Comparison of ENCODE assay signal across 27 cellular contexts in the genomic region with DNA sequence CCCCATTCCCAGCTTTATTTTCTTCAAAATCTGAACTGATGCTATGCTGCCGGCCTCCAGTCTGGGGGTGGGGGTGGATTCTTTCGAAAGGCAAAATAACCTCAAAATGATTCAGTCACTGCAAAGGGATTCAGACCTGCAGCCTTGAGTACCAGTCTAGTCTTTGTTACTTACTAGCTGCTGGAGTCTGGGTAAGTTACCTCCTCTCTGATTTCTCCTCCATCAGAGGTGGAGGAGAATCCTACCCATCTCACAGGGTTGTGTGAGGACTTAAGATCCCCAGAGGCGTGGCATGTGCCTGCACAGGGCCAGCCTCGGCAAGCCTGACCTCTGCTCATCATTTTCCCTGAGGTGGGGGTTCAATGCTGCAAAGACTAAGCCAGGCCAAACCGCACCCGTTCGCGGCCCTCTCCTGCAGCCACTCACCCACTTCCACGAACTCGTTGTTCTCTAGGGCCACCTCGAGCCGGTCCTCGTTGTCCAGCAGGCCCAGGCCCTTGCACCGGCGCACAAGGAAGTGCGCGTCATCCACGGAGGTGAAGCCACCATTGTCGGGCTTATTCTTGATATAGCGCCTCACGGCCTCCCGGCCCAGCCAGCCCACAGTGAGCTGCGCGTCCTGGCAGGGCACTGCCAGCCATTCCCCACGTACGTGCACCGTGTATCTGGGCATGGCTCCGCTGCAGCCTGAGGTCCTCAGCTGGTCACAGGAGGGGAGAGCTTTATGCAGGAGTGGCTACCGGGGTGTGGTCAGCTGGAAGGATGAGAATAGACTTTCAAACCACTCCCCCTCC. TPM values are rescaled to one million over a fixed set of nuclear protein-coding genes. Genes with fewer than 3 reads are reported as not detected.
DNase-seq lines count a peak whose midpoint lies in the region; ATAC-seq and TF ChIP-seq lines count a peak whose summit lies in the region.
"Had no signal": no experiment of that assay in that cellular context is flagged by ENCODE, and none has a peak within 500 bp of the region (broad histone marks: within the 10 kb centered on the region; RNA-seq: fewer than 3 reads in every experiment).

No MANE protein-coding gene starts in this region.

- DNase-seq in NOMO-1 treated with DMSO at 0.1 percent for 48 hours (lab: John Stamatoyannopoulos, UW; ENCODE audit: unreplicated experiment) (peak; percentile 36), NOMO-1 treated with dmso at 0.1 percent for 144 hours (lab: John Stamatoyannopoulos, UW; ENCODE audit: unreplicated experiment) (no peak), adipocyte (ENCODE audit: low read depth) (no peak), right lobe of liver (peak; percentile 55 to 79 (median 78)), upper lobe of right lung (peak; percentile 65), esophagus squamous epithelium (lab: John Stamatoyannopoulos, UW) (no peak), HFFc6 (no peak)
- DNase-seq: activated CD8-positive, alpha-beta T cell treated with anti-CD3 and anti-CD28 coated beads, Interleukin-2, amount 10 ng/mL, durations not matched to agents 7 days and 5 days; activated gamma-delta T cell; activated T-cell treated with anti-CD3 and anti-CD28 coated beads for 4 hours; brain microvascular endothelial cell; COR-L47; effector CD8-positive, alpha-beta T cell; foreskin keratinocyte; immature natural killer cell; NCI-H1417 treated with DMSO at 0.1 percent for 48 hours; NCI-H510A; stimulated activated CD8-positive, alpha-beta memory T cell treated with anti-CD3 and anti-CD28 coated beads, Interleukin-4, amount 100 ng/mL, for 48 hours had no signal

- H3K4me3 ChIP-seq in adipocyte (ENCODE audit: low read length) (peak overlapping the region; percentile 53), right lobe of liver (peak overlapping the region; percentile 41 to 61 (median 61)), upper lobe of right lung (no peak overlapping the region), esophagus squamous epithelium (no peak overlapping the region)
- H3K4me3 ChIP-seq: GM12878 had no signal

- H3K4me3 Mint-ChIP-seq in HFFc6, result no peak overlapping the region
- H3K4me3 Mint-ChIP-seq: activated CD8-positive, alpha-beta T cell treated with anti-CD3 and anti-CD28 coated beads, Interleukin-2, amount 10 ng/mL, durations not matched to agents 7 days and 5 days; immature natural killer cell; T-helper 1 cell treated with Interleukin-12 subunit alpha and Interleukin-12 subunit beta and Interleukin-4 antibody, amounts not matched to agents 30 μg/mL and 1 μg/mL, for 36 hours; type B pancreatic cell had no signal

- ATAC-seq in right lobe of liver (peak; percentile 45 to 80 (median 58)), upper lobe of right lung (peak; percentile 60), HG03565 (IDR thresholded peaks at IDR 0.05; ENCODE audit: unreplicated experiment) (no peak)
- ATAC-seq: activated CD8-positive, alpha-beta T cell treated with anti-CD3 and anti-CD28 coated beads, Interleukin-2, amount 10 ng/mL, durations not matched to agents 7 days and 5 days; foreskin keratinocyte; GM12878; HCT116 had no signal

- no peak overlapping the region for H3K27ac Mint-ChIP-seq in HFFc6
- H3K27ac Mint-ChIP-seq: activated CD8-positive, alpha-beta T cell treated with anti-CD3 and anti-CD28 coated beads, Interleukin-2, amount 10 ng/mL, durations not matched to agents 7 days and 5 days; immature natural killer cell; T-helper 1 cell treated with Interleukin-12 subunit alpha and Interleukin-12 subunit beta and Interleukin-4 antibody, amounts not matched to agents 30 μg/mL and 1 μg/mL, for 36 hours had no signal

- peaks cover 6% of the 10 kb centered on the region for H3K27me3 ChIP-seq in adipocyte (replicated peaks; ENCODE audit: control insufficient read depth, insufficient read depth, low read length)
- H3K27me3 ChIP-seq in right lobe of liver, result no peaks in the 10 kb centered on the region
- H3K27me3 ChIP-seq in upper lobe of right lung, result no peaks in the 10 kb centered on the region
- no peaks in the 10 kb centered on the region for H3K27me3 ChIP-seq in esophagus squamous epithelium
- H3K27me3 ChIP-seq: foreskin keratinocyte had no signal

- no peaks in the 10 kb centered on the region for H3K36me3 Mint-ChIP-seq in HFFc6 (ENCODE audit: low read depth)

- intact Hi-C loops in right lobe of liver (cut with DNase I), result loop anchor here in 1 of 2 donors (5.0 to 10.0 kb wide), 2 partner anchors 78 to 431 kb away; no protein-coding TSS in a partner anchor
- intact Hi-C loops in upper lobe of right lung (cut with DNase I), result no loop called here
- intact Hi-C loops in esophagus squamous epithelium (cut with DNase I), result no loop called here

- H3K4me1 Mint-ChIP-seq in HFFc6 (ENCODE audit: low read depth), result peaks cover 14% of the 10 kb centered on the region

- peak; percentile 68 for TF ChIP-seq POLR2A in right lobe of liver (IDR thresholded peaks at IDR 0.05)
- TF ChIP-seq POLR2A in esophagus squamous epithelium (IDR thresholded peaks at IDR 0.05), result no peak

- H3K36me3 ChIP-seq in adipocyte (ENCODE audit: control insufficient read depth, insufficient read depth, low read length, severe bottlenecking) (no peaks in the 10 kb centered on the region), right lobe of liver (peaks cover 0 to 26% (median 3%) of the 10 kb centered on the region in 4 donors), upper lobe of right lung (peaks cover 8% of the 10 kb centered on the region), esophagus squamous epithelium (peaks cover 0 to 16% (median 0%) of the 10 kb centered on the region in 3 donors)
- H3K36me3 ChIP-seq: brain microvascular endothelial cell had no signal

- H3K4me1 ChIP-seq in adipocyte (ENCODE audit: control insufficient read depth, insufficient read depth, low read length) (peaks cover 30% of the 10 kb centered on the region), right lobe of liver (peaks cover 0 to 24% (median 3%) of the 10 kb centered on the region in 4 donors), upper lobe of right lung (peaks cover 23% of the 10 kb centered on the region), esophagus squamous epithelium (no peaks in the 10 kb centered on the region)
- H3K4me1 ChIP-seq: foreskin keratinocyte had no signal

- H3K27me3 Mint-ChIP-seq in HFFc6 (ENCODE audit: insufficient read depth), result peaks cover 15% of the 10 kb centered on the region
- H3K27me3 Mint-ChIP-seq: IgD-negative memory B cell had no signal

- H3K9me3 Mint-ChIP-seq in HFFc6, result no peaks in the 10 kb centered on the region
- H3K9me3 Mint-ChIP-seq: IgD-negative memory B cell; T-helper 1 cell treated with Interleukin-12 subunit alpha and Interleukin-12 subunit beta and Interleukin-4 antibody, amounts not matched to agents 30 μg/mL and 1 μg/mL, for 36 hours; type B pancreatic cell had no signal

- H3K9me3 ChIP-seq in adipocyte (ENCODE audit: control insufficient read depth, low read length) (no peaks in the 10 kb centered on the region), right lobe of liver (no peaks in the 10 kb centered on the region), upper lobe of right lung (no peaks in the 10 kb centered on the region), esophagus squamous epithelium (no peaks in the 10 kb centered on the region)

- WGBS in right lobe of liver (ENCODE audit: insufficient coverage, low coverage, low lambda C conversion rate, missing lambda C conversion rate), result 40% methylated on average over 12 of the region's 29 CpGs
- 89 to 93% methylated on average over 15 to 19 of the region's 29 CpGs for WGBS in esophagus squamous epithelium, 2 donors

- H3K9ac ChIP-seq in adipocyte (ENCODE audit: low read length), result no peak overlapping the region

- H3K27ac ChIP-seq in right lobe of liver, result peak overlapping the region; percentile 67 to 89 (median 82)
- no peak overlapping the region for H3K27ac ChIP-seq in upper lobe of right lung
- no peak overlapping the region for H3K27ac ChIP-seq in esophagus squamous epithelium
- H3K27ac ChIP-seq: brain microvascular endothelial cell, foreskin keratinocyte had no signal

- TF ChIP-seq CTCF in right lobe of liver (IDR thresholded peaks at IDR 0.05) (no peak), upper lobe of right lung (IDR thresholded peaks at IDR 0.05) (no peak), esophagus squamous epithelium (IDR thresholded peaks at IDR 0.05) (no peak), HFFc6 (IDR thresholded peaks at IDR 0.05) (no peak)

RNA-seq across cellular contexts. Expression of gene HAL, which starts 0.7 kb away (rescaled TPM):
- total RNA-seq in right lobe of liver (100 to 1,000 TPM in 5 of 6 experiments, 10 to 100 TPM in 1; 95.8 to 190 (median 174) TPM), upper lobe of right lung (6.2 TPM), esophagus squamous epithelium (1 to 10 TPM in 1 of 4 donors, under 1 TPM in 3; 0.21 to 2.2 (median 0.32) TPM)
- not detected for total RNA-seq in HFFc6 (2021; fragmentation: NEBNext Ultra II Directional; extraction: Animal tissue kit (Norgen Biotek cat#: 25700))
- total RNA-seq: Daoy, SK-MEL-5 had no signal

RNA-seq across cellular contexts. Expression of gene LTA4H, which starts 40.0 kb away (rescaled TPM):
- total RNA-seq in right lobe of liver (10 to 100 TPM; 19.0 to 32.5 (median 27.1) TPM), upper lobe of right lung (314 TPM), esophagus squamous epithelium (100 to 1,000 TPM; 105 to 235 (median 123) TPM)
- total RNA-seq in HFFc6 (2021; fragmentation: NEBNext Ultra II Directional; extraction: Animal tissue kit (Norgen Biotek cat#: 25700)), result 10 to 100 TPM; 50.2 to 59.0 (median 51.6) TPM

RNA-seq across cellular contexts. Expression of gene AMDHD1, which starts 52.3 kb away (rescaled TPM):
- total RNA-seq in right lobe of liver, result 10 to 100 TPM; 41.4 to 97.8 (median 69.1) TPM
- total RNA-seq in upper lobe of right lung, result 1.4 TPM
- under 1 TPM in 2 of 4 donors, not detected in 2; 0.19 to 0.26 TPM for total RNA-seq in esophagus squamous epithelium
- under 1 TPM in 2 of 6 experiments, not detected in 4; 0.09 to 0.52 TPM for total RNA-seq in HFFc6 (2021; fragmentation: NEBNext Ultra II Directional; extraction: Animal tissue kit (Norgen Biotek cat#: 25700))

RNA-seq across cellular contexts. Expression of gene CCDC38, which starts 53.0 kb away (rescaled TPM):
- 1 to 10 TPM in 2 of 6 experiments, under 1 TPM in 4; 0.19 to 1.8 (median 0.89) TPM for total RNA-seq in right lobe of liver
- total RNA-seq in upper lobe of right lung, result not detected
- total RNA-seq in esophagus squamous epithelium, result under 1 TPM in 1 of 4 donors, not detected in 3; 0.23 TPM
- total RNA-seq in HFFc6 (2021; fragmentation: NEBNext Ultra II Directional; extraction: Animal tissue kit (Norgen Biotek cat#: 25700)), result not detected
- total RNA-seq: activated CD8-positive, alpha-beta T cell treated with anti-CD3 and anti-CD28 coated beads, Interleukin-2, amount 10 ng/mL, durations not matched to agents 7 days and 5 days; foreskin keratinocyte; GM12878; mucosa of gallbladder had no signal

Comparison
In these comparisons a context has a peak if more than half of its experiments do, and no peak if none do; other contexts are left out.
1. DNase-seq: peak in NOMO-1 treated with DMSO at 0.1 percent for 48 hours (single experiment), right lobe of liver (3 of 3) and upper lobe of right lung (single experiment); none in NOMO-1 treated with dmso at 0.1 percent for 144 hours (single experiment), adipocyte (single experiment), esophagus squamous epithelium (single experiment) and HFFc6 (single experiment).
2. H3K4me3 ChIP-seq: peak in adipocyte (single experiment) and right lobe of liver (3 of 3); none in upper lobe of right lung (single experiment) and esophagus squamous epithelium (0 of 4).
3. H3K27ac ChIP-seq: peak in right lobe of liver (3 of 3); none in upper lobe of right lung (single experiment) and esophagus squamous epithelium (0 of 4).
4. RNA of gene HAL, which starts 0.7 kb away (total RNA-seq): 95.8 to 190 TPM in right lobe of liver; 6.2 TPM in upper lobe of right lung (single experiment), 0.21 to 2.2 TPM in esophagus squamous epithelium and not detected in HFFc6; every median in the first group is over 10 times any median in the second.
5. RNA of gene AMDHD1, which starts 52.3 kb away (total RNA-seq): 41.4 to 97.8 TPM in right lobe of liver; 1.4 TPM in upper lobe of right lung (single experiment), 0.19 to 0.26 TPM in esophagus squamous epithelium and 0.09 to 0.52 TPM in HFFc6; every median in the first group is over 10 times any median in the second.